19 cellular contexts compared by ENCODE assay signal in genomic region chr12:104689630-104690029, GRCh38.
A peak's percentile ranks its signal among the peaks of the same experiment; 100 is the strongest.
DNase-seq lines count a peak whose midpoint lies in the region; ATAC-seq lines count a peak whose summit lies in the region.
"Had no signal": no experiment of that assay in that cellular context is flagged by ENCODE, and none has a peak within 500 bp of the region (broad histone marks: within the 10 kb centered on the region; RNA-seq: fewer than 3 reads in every experiment).

No MANE protein-coding gene starts in this region.

- H3K27me3 Mint-ChIP-seq in activated naive CD4-positive, alpha-beta T cell treated with anti-CD3 and anti-CD28 coated beads for 36 hours (ENCODE audit: low read depth), result no peaks in the 10 kb centered on the region
- H3K27me3 Mint-ChIP-seq in naive B cell, result no peaks in the 10 kb centered on the region

- H3K27ac Mint-ChIP-seq in activated naive CD4-positive, alpha-beta T cell treated with anti-CD3 and anti-CD28 coated beads for 36 hours, result peak overlapping the region; percentile 43
- peak overlapping the region in 5 of 6 donors; percentile 30 to 81 (median 57) for H3K27ac Mint-ChIP-seq in naive B cell
- H3K27ac Mint-ChIP-seq: CD8-positive, alpha-beta T cell had no signal

- H3K4me1 Mint-ChIP-seq in activated naive CD4-positive, alpha-beta T cell treated with anti-CD3 and anti-CD28 coated beads for 36 hours (ENCODE audit: low read depth), result peaks cover 65% of the 10 kb centered on the region
- H3K4me1 Mint-ChIP-seq in naive B cell, result peaks cover 49 to 87% (median 83%) of the 10 kb centered on the region in 3 donors

- H3K36me3 Mint-ChIP-seq in activated naive CD4-positive, alpha-beta T cell treated with anti-CD3 and anti-CD28 coated beads for 36 hours (ENCODE audit: low read depth), result peaks cover 18% of the 10 kb centered on the region
- peaks cover 7 to 9% of the 10 kb centered on the region in 2 donors for H3K36me3 Mint-ChIP-seq in naive B cell

- CTCF ChIA-PET in activated naive CD4-positive, alpha-beta T cell treated with anti-CD3 and anti-CD28 coated beads for 36 hours (lab: Charles Lee), result no interaction called here

- H3K9me3 Mint-ChIP-seq in activated naive CD4-positive, alpha-beta T cell treated with anti-CD3 and anti-CD28 coated beads for 36 hours, result peaks cover 6% of the 10 kb centered on the region
- no peaks in the 10 kb centered on the region for H3K9me3 Mint-ChIP-seq in naive B cell

- DNase-seq in activated naive CD4-positive, alpha-beta T cell treated with anti-CD3 and anti-CD28 coated beads for 36 hours, result no peak
- DNase-seq in activated naive CD4-positive, alpha-beta T cell treated with anti-CD3 and anti-CD28 coated beads, Interleukin-2, amount 50 U/mL, for 16 hours, result no peak
- peak; percentile 66 for DNase-seq in GF-D8 (lab: John Stamatoyannopoulos, UW)
- DNase-seq in SKM-1 (lab: John Stamatoyannopoulos, UW; ENCODE audit: unreplicated experiment), result peak; percentile 12
- no peak for DNase-seq in naive B cell
- DNase-seq in RPMI8226, result no peak
- DNase-seq in NCI-H1930 (lab: John Stamatoyannopoulos, UW), result no peak
- DNase-seq: activated naive CD4-positive, alpha-beta T cell treated with Interleukin-2 at 50 U/mL for 16 hours; CD8-positive, alpha-beta T cell; effector CD4-positive, alpha-beta T cell; gastrocnemius medialis; GOT3; NCI-H187 treated with DMSO at 0.1 percent for 48 hours; Peyer's patch; stimulated activated CD4-positive, alpha-beta T cell treated with anti-CD3 and anti-CD28 coated beads, Interleukin-4, amount 100 ng/mL, for 1 hour; stomach; transverse colon had no signal

- no peak overlapping the region for H3K4me3 Mint-ChIP-seq in activated naive CD4-positive, alpha-beta T cell treated with anti-CD3 and anti-CD28 coated beads for 36 hours
- no peak overlapping the region for H3K4me3 Mint-ChIP-seq in naive B cell
- H3K4me3 Mint-ChIP-seq: CD8-positive, alpha-beta T cell had no signal

- intact Hi-C loops in activated naive CD4-positive, alpha-beta T cell treated with anti-CD3 and anti-CD28 coated beads for 36 hours (cut with micrococcal nuclease), result loop anchor here (10.0 kb wide), 1 partner anchor 1615 kb away; the partner anchor contains the start of gene TCP11L2

- ATAC-seq in naive B cell (ENCODE audit: low read depth in 2 of 2) (no peak), GM19455 (IDR thresholded peaks at IDR 0.05; ENCODE audit: unreplicated experiment) (no peak)
- ATAC-seq: CD8-positive, alpha-beta T cell; esophagus mucosa; gastrocnemius medialis had no signal

Comparison
In these comparisons a context has a peak if more than half of its experiments do, and no peak if none do; other contexts are left out.
1. DNase-seq: peak in GF-D8 (single experiment) and SKM-1 (single experiment); none in activated naive CD4-positive, alpha-beta T cell treated with anti-CD3 and anti-CD28 coated beads for 36 hours (single experiment), activated naive CD4-positive, alpha-beta T cell treated with anti-CD3 and anti-CD28 coated beads, Interleukin-2, amount 50 U/mL, for 16 hours (single experiment), naive B cell (single experiment), RPMI8226 (single experiment) and NCI-H1930 (0 of 2).